Comparison of ENCODE assay signal across 8 cellular contexts in genomic region chr16:30747799-30748633, GRCh38. TPM values are rescaled to one million over a fixed set of nuclear protein-coding genes. Genes with fewer than 3 reads are reported as not detected.
A peak's percentile ranks its signal among the peaks of the same experiment; 100 is the strongest.
DNase-seq lines count a peak whose midpoint lies in the region; ATAC-seq and TF ChIP-seq lines count a peak whose summit lies in the region.

Gene PHKG2, plus strand, starts transcription at chr16:30748425. Its CDS starts 396 bp downstream, at chr16:30748821.

- peak within 1 kb of the TSS; percentile 92 for H3K4me3 ChIP-seq in left ventricle myocardium inferior

- peaks cover 37% of the 10 kb centered on the region for H3K36me3 ChIP-seq in left ventricle myocardium inferior

- no peaks in the 10 kb centered on the region for H3K9me3 ChIP-seq in left ventricle myocardium inferior (replicated peaks)

- H3K27ac ChIP-seq in angular gyrus (ENCODE audit: low read depth, low read length) (peak within 1 kb of the TSS; percentile 63), left ventricle myocardium inferior (replicated peaks) (peak within 1 kb of the TSS; percentile 83)

- H3K27me3 Mint-ChIP-seq in progenitor cell of endocrine pancreas, result no peaks in the 10 kb centered on the region

- DNase-seq in NCI-H187 (lab: John Stamatoyannopoulos, UW), result peak; percentile 83 to 90
- peak; percentile 89 to 99 (median 95) for DNase-seq in T-helper 2 cell
- peak; percentile 100 for DNase-seq in left ventricle myocardium inferior
- peak; percentile 96 for DNase-seq in progenitor cell of endocrine pancreas (ENCODE audit: low spot score, unreplicated experiment)
- peak; percentile 99 for DNase-seq in ureter (ENCODE audit: low spot score)

- H3K9me3 Mint-ChIP-seq in progenitor cell of endocrine pancreas (ENCODE audit: low read depth), result no peaks in the 10 kb centered on the region

- peaks cover 14% of the 10 kb centered on the region for H3K4me1 Mint-ChIP-seq in progenitor cell of endocrine pancreas (ENCODE audit: low read depth)

- H3K27ac Mint-ChIP-seq in progenitor cell of endocrine pancreas, result peak within 1 kb of the TSS; percentile 97

- ATAC-seq in GM18498 (IDR thresholded peaks at IDR 0.05; ENCODE audit: unreplicated experiment), result peak; percentile 95
- ATAC-seq in HG02938 (IDR thresholded peaks at IDR 0.05; ENCODE audit: unreplicated experiment), result peak; percentile 96

- intact Hi-C loops in left ventricle myocardium inferior (cut with micrococcal nuclease), result no loop called here

- H3K4me1 ChIP-seq in left ventricle myocardium inferior, result peaks cover 21% of the 10 kb centered on the region

- no peaks in the 10 kb centered on the region for H3K27me3 ChIP-seq in left ventricle myocardium inferior (ENCODE audit: low read depth)

- peak within 1 kb of the TSS; percentile 94 for H3K4me3 Mint-ChIP-seq in progenitor cell of endocrine pancreas (ENCODE audit: low read depth)

- no peak for TF ChIP-seq CTCF in left ventricle myocardium inferior (IDR thresholded peaks at IDR 0.05; ENCODE audit: borderline replicate concordance)
- no peak for TF ChIP-seq CTCF in progenitor cell of endocrine pancreas (IDR thresholded peaks at IDR 0.05; ENCODE audit: unreplicated experiment)

- H3K36me3 Mint-ChIP-seq in progenitor cell of endocrine pancreas (ENCODE audit: insufficient read depth), result peaks cover 12% of the 10 kb centered on the region

RNA-seq across cellular contexts. Expression of gene PHKG2, which starts in this region (rescaled TPM):
- total RNA-seq in left ventricle myocardium inferior (15.6 TPM), progenitor cell of endocrine pancreas (53.5 and 61.8 TPM in 2 replicates), ureter (35.9 TPM)

Comparison
In these comparisons a context has a peak if more than half of its experiments do, and no peak if none do; other contexts are left out.
1. Peak in every context shown above with its lines: DNase-seq, ATAC-seq, H3K4me3 ChIP-seq and H3K27ac ChIP-seq.